In the genomic region with DNA sequence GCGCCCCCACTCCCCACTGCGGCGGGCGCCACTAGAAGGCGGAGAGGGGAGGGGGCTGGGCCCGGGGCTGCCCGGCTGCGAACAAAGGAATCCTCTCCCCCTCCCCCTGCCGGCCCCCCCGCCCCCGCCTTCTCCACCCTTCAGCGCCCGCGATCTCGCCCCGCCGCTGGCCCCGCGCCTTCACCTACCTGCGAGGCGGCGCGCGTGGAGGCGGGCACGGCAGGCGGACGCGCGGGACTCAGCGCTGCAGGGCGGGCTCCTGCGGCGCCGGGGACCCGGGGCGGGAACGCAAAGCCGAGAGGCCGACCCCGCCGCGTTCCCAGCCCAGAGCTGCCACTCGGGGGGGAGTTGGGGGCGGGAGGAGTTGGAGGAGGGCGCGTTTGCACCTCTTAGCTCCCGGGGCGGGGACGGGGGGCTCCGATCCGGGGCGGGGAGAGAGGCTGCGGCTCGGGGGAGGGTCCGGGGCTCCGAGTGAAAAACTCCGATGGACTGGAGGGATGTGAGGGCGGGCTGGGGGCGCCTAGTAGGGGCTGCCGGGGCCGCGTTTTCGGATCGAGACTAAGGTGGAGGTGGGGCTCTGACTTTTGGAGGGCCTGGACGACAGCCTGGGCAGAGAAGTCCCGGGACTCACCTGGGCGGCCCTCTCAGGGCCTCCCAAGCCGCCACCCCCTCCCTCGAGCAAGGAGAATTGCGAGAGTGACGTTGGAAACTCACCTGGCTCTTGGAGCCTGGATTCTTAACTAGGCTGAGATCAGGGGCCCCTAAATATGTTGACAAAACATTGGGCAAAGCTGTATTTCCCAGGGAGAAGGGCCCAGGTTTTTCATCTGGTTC, we compare ENCODE assay signal across 11 cellular contexts. TPM values are rescaled to one million over a fixed set of nuclear protein-coding genes. Genes with fewer than 3 reads are reported as not detected.
A peak's percentile ranks its signal among the peaks of the same experiment; 100 is the strongest.
DNase-seq lines count a peak whose midpoint lies in the region; ATAC-seq, FAIRE-seq and TF ChIP-seq lines count a peak whose summit lies in the region.
"Had no signal": no experiment of that assay in that cellular context is flagged by ENCODE, and none has a peak within 500 bp of the region (broad histone marks: within the 10 kb centered on the region; RNA-seq: fewer than 3 reads in every experiment).

A gene (minus strand): TSS at position 332 of the 834 bp plus-strand sequence. CDS start 2,112 bp downstream, outside the sequence.

- H3K36me3 Mint-ChIP-seq in activated naive CD4-positive, alpha-beta T cell treated with anti-CD3 and anti-CD28 coated beads, Interleukin-2, amount 50 U/mL, for 24 hours: no peaks in the 10 kb centered on the region
- H3K36me3 Mint-ChIP-seq in activated naive CD4-positive, alpha-beta T cell treated with anti-CD3 and anti-CD28 coated beads, Interleukin-2, amount 50 U/mL, for 72 hours: no peaks in the 10 kb centered on the region
- no peaks in the 10 kb centered on the region for H3K36me3 Mint-ChIP-seq in activated B cell treated with CpG ODN at 0.5 μM for 24 hours (ENCODE audit: low read depth)
- H3K36me3 Mint-ChIP-seq: CD4-positive, CD25-positive, alpha-beta regulatory T cell had no signal

- no peaks in the 10 kb centered on the region for H3K79me2 ChIP-seq in keratinocyte (ENCODE audit: control insufficient read depth, insufficient read depth, low read length)

- H3K27me3 ChIP-seq in keratinocyte (ENCODE audit: control insufficient read depth, extremely low read depth, insufficient read depth, low read length) (peaks cover 63% of the 10 kb centered on the region), thymus (ENCODE audit: control insufficient read depth, insufficient read depth) (peaks cover 41% of the 10 kb centered on the region)

- CTCF ChIA-PET in activated B cell treated with CpG ODN at 0.5 μM for 24 hours (lab: Charles Lee): interaction anchor here (1.0 kb wide), 1 partner anchor 9 kb away, joined by 3 read pairs; no protein-coding TSS in a partner anchor

- H3K9me1 ChIP-seq in keratinocyte (ENCODE audit: control insufficient read depth, extremely low read depth, insufficient read depth, low read length): no peaks in the 10 kb centered on the region

- H2AFZ ChIP-seq in keratinocyte (ENCODE audit: control insufficient read depth, low read length): no peak within 1 kb of the TSS

- H3K9me3 ChIP-seq in keratinocyte (ENCODE audit: control insufficient read depth, low read depth, low read length) (no peaks in the 10 kb centered on the region), thymus (ENCODE audit: control insufficient read depth) (no peaks in the 10 kb centered on the region)

- peaks cover 2% of the 10 kb centered on the region for H3K4me1 ChIP-seq in keratinocyte (ENCODE audit: control insufficient read depth, extremely low read depth, insufficient read depth, low read length)
- H3K4me1 ChIP-seq in thymus (ENCODE audit: control insufficient read depth, insufficient read depth, low read length): no peaks in the 10 kb centered on the region

- no peak within 1 kb of the TSS for H3K9ac ChIP-seq in keratinocyte (ENCODE audit: control insufficient read depth, extremely low read depth, insufficient read depth, low read length)

- no peaks in the 10 kb centered on the region for H4K20me1 ChIP-seq in keratinocyte (ENCODE audit: control insufficient read depth, extremely low read depth, insufficient read depth, low read length)

- H3K27ac ChIP-seq in keratinocyte (ENCODE audit: control insufficient read depth, insufficient read depth, low read length): no peak within 1 kb of the TSS
- no peak within 1 kb of the TSS for H3K27ac ChIP-seq in thymus (ENCODE audit: low read depth)

- H3K36me3 ChIP-seq in keratinocyte (ENCODE audit: control insufficient read depth in 2 of 2, extremely low read depth in 1 of 2, insufficient read depth in 2 of 2, low read length in 2 of 2) (no peaks in the 10 kb centered on the region), thymus (ENCODE audit: control insufficient read depth, insufficient read depth) (no peaks in the 10 kb centered on the region)

- H3K4me2 ChIP-seq in keratinocyte (ENCODE audit: control insufficient read depth, extremely low read depth, insufficient read depth, low read depth, low read length): peak within 1 kb of the TSS; percentile 45

- H3K4me3 ChIP-seq in keratinocyte (ENCODE audit: control insufficient read depth in 2 of 3, extremely low read depth in 1 of 3, insufficient read depth in 2 of 3, low read depth in 1 of 3, low read length in 3 of 3): peak within 1 kb of the TSS in 2 of 3 experiments; percentile 4 to 20
- H3K4me3 ChIP-seq in thymus (ENCODE audit: low read length): peak within 1 kb of the TSS; percentile 29

- POLR2A ChIA-PET in activated B cell treated with CpG ODN at 0.5 μM for 24 hours (lab: Charles Lee): interaction anchor here (0.6 kb wide), 1 partner anchor 206 kb away, joined by 3 read pairs; no protein-coding TSS in a partner anchor

- dilution Hi-C loops in keratinocyte (cut with MboI; ENCODE audit: extremely low pct_ligation_motif_present, low sequenced_read_pairs): no loop called here

- DNase-seq in activated naive CD4-positive, alpha-beta T cell treated with anti-CD3 and anti-CD28 coated beads, Interleukin-2, amount 50 U/mL, for 72 hours (ENCODE audit: low spot score in 2 of 2): no peak
- no peak for DNase-seq in activated B cell treated with CpG ODN at 0.5 μM for 24 hours
- no peak for DNase-seq in keratinocyte (ENCODE audit: low read depth, low spot score)
- DNase-seq in activated effector memory CD4-positive, alpha-beta T cell treated with anti-CD3 and anti-CD28 coated beads, Interleukin-2, amount 50 U/mL, for 16 hours: no peak
- DNase-seq in NCI-H2029 treated with DMSO at 0.1 percent for 48 hours (lab: John Stamatoyannopoulos, UW): no peak
- DNase-seq: CD4-positive, CD25-positive, alpha-beta regulatory T cell; left cardiac atrium; NCI-H187 treated with DMSO at 0.1 percent for 48 hours had no signal

- 3% methylated on average over 68 of the region's 72 CpGs for WGBS in thymus

- peaks cover 5% of the 10 kb centered on the region for H3K4me1 Mint-ChIP-seq in activated naive CD4-positive, alpha-beta T cell treated with anti-CD3 and anti-CD28 coated beads, Interleukin-2, amount 50 U/mL, for 24 hours
- peaks cover 14% of the 10 kb centered on the region for H3K4me1 Mint-ChIP-seq in activated B cell treated with CpG ODN at 0.5 μM for 24 hours

- peak within 1 kb of the TSS; percentile 80 for H3K4me3 Mint-ChIP-seq in activated naive CD4-positive, alpha-beta T cell treated with anti-CD3 and anti-CD28 coated beads, Interleukin-2, amount 50 U/mL, for 24 hours
- peak within 1 kb of the TSS; percentile 64 for H3K4me3 Mint-ChIP-seq in activated B cell treated with CpG ODN at 0.5 μM for 24 hours

- TF ChIP-seq CTCF in activated B cell treated with CpG ODN at 0.5 μM for 24 hours (IDR thresholded peaks at IDR 0.05) (no peak), keratinocyte (optimal IDR thresholded peaks at IDR 0.05 in 1 of 3, IDR thresholded peaks at IDR 0.05 in 1 of 3, conservative IDR thresholded peaks at IDR 0.05 in 1 of 3; ENCODE audit: extremely low read depth in 1 of 3, insufficient read depth in 2 of 3, low read length in 3 of 3) (no peak)

- H3K27me3 Mint-ChIP-seq in activated naive CD4-positive, alpha-beta T cell treated with anti-CD3 and anti-CD28 coated beads, Interleukin-2, amount 50 U/mL, for 24 hours: peaks cover 29% of the 10 kb centered on the region
- peaks cover 40% of the 10 kb centered on the region for H3K27me3 Mint-ChIP-seq in activated B cell treated with CpG ODN at 0.5 μM for 24 hours

- no peak for ATAC-seq in activated naive CD4-positive, alpha-beta T cell treated with anti-CD3 and anti-CD28 coated beads, Interleukin-2, amount 50 U/mL, for 72 hours
- ATAC-seq in activated B cell treated with CpG ODN at 0.5 μM for 24 hours (ENCODE audit: low read depth) (no peak), HG03045 (IDR thresholded peaks at IDR 0.05; ENCODE audit: unreplicated experiment) (no peak)

- H3K27ac Mint-ChIP-seq in activated naive CD4-positive, alpha-beta T cell treated with anti-CD3 and anti-CD28 coated beads, Interleukin-2, amount 50 U/mL, for 24 hours: no peak within 1 kb of the TSS
- H3K27ac Mint-ChIP-seq in activated naive CD4-positive, alpha-beta T cell treated with anti-CD3 and anti-CD28 coated beads, Interleukin-2, amount 50 U/mL, for 72 hours: peak within 1 kb of the TSS in 1 of 2 donors; percentile 0
- H3K27ac Mint-ChIP-seq in activated B cell treated with CpG ODN at 0.5 μM for 24 hours: no peak within 1 kb of the TSS

- H3K9me3 Mint-ChIP-seq in activated naive CD4-positive, alpha-beta T cell treated with anti-CD3 and anti-CD28 coated beads, Interleukin-2, amount 50 U/mL, for 24 hours: no peaks in the 10 kb centered on the region
- H3K9me3 Mint-ChIP-seq in activated naive CD4-positive, alpha-beta T cell treated with anti-CD3 and anti-CD28 coated beads, Interleukin-2, amount 50 U/mL, for 72 hours: no peaks in the 10 kb centered on the region
- H3K9me3 Mint-ChIP-seq in activated B cell treated with CpG ODN at 0.5 μM for 24 hours: no peaks in the 10 kb centered on the region
- H3K9me3 Mint-ChIP-seq: CD4-positive, CD25-positive, alpha-beta regulatory T cell had no signal

- FAIRE-seq in keratinocyte (lab: Jason Lieb, UNC): no peak

- intact Hi-C loops in activated B cell treated with CpG ODN at 0.5 μM for 24 hours (cut with micrococcal nuclease): no loop called here

RNA-seq across cellular contexts. Expression of the gene that starts here (rescaled TPM):
- total RNA-seq in activated naive CD4-positive, alpha-beta T cell treated with anti-CD3 and anti-CD28 coated beads, Interleukin-2, amount 50 U/mL, for 72 hours: under 1 TPM in 1 of 2 donors, not detected in 1; 0.02 TPM
- not detected in 2 replicates for total RNA-seq in activated B cell treated with CpG ODN at 0.5 μM for 24 hours
- polyA plus RNA-seq in keratinocyte (not detected in 3 replicates), thymus (0.16 TPM)
- polyA plus RNA-seq in keratinocyte (2011; ENCODE audit: low read depth): not detected
- polyA plus RNA-seq in keratinocyte (2011; cell fraction: cytosol; rRNA removed): not detected in 2 replicates
- polyA plus RNA-seq in keratinocyte (2011; cell fraction: nucleus; rRNA removed): not detected in 2 replicates
- not detected in 2 replicates for polyA plus RNA-seq in keratinocyte (2012; ENCODE audit: low replicate concordance)
- not detected in 3 replicates for polyA minus RNA-seq in keratinocyte
- not detected for polyA minus RNA-seq in keratinocyte (2011; cell fraction: cytosol; rRNA and poly(A)+ RNA removed)
- polyA minus RNA-seq in keratinocyte (2011; cell fraction: nucleus; rRNA and poly(A)+ RNA removed): not detected in 2 replicates
- total RNA-seq: left cardiac atrium had no signal
- polyA plus RNA-seq: CD4-positive, CD25-positive, alpha-beta regulatory T cell had no signal
